ENCODE assay signal across 23 cellular contexts in the genomic region with DNA sequence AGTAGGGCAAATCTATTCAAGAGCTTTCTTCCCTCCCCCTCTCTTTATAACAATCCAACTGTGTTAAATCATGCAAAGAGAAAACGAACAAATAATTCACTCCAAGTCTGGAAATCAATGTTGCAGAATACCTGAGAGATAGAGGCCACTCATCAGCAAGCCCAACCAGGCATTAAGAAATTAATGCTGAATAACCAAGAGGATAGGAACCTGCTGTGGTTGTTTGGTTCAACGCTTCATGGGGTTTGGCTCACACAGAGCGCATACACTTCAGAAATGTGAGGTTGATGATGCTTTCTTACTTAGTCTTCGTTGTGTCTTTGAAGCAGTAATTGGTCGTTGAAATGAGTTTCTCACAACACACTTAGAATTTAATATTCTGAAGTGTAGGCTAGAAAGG.
"Had no signal": no experiment of that assay in that cellular context is flagged by ENCODE, and none has a peak within 500 bp of the region (broad histone marks: within the 10 kb centered on the region; RNA-seq: fewer than 3 reads in every experiment).

No MANE protein-coding gene starts in this region.

- DNase-seq: activated CD4-positive, alpha-beta T cell treated with anti-CD3 and anti-CD28 coated beads, Interleukin-2, amount 10 ng/mL, durations not matched to agents 7 days and 5 days; activated CD4-positive, CD25-positive, alpha-beta regulatory T cell treated with anti-CD3 and anti-CD28 coated beads, Interleukin-2, amount 50 U/mL, for 72 hours; activated CD8-positive, alpha-beta memory T cell treated with anti-CD3 and anti-CD28 coated beads, Interleukin-2, amount 10 ng/mL, durations not matched to agents 7 days and 5 days; activated CD8-positive, alpha-beta T cell treated with anti-CD3 and anti-CD28 coated beads for 36 hours; activated gamma-delta T cell treated with Interleukin-2 at 50 U/mL for 16 hours; aorta; effector memory CD4-positive, alpha-beta T cell; hippocampal formation; left ventricle myocardium superior; mammary epithelial cell; naive thymus-derived CD8-positive, alpha-beta T cell; ovary; right cardiac atrium; stimulated activated CD4-positive, alpha-beta T cell treated with anti-CD3 and anti-CD28 coated beads, Interleukin-1b, Interleukin-23, amount 100 ng/mL, for 48 hours; stimulated activated naive CD8-positive, alpha-beta T cell treated with anti-CD3 and anti-CD28 coated beads, Interleukin-15, amount 100 ng/mL, for 72 hours; T-cell; tibial artery had no signal

- H3K27ac ChIP-seq: neutrophil, ovary, prostate gland, tibial artery, VCaP had no signal

- H3K9me3 ChIP-seq: neutrophil, ovary, prostate gland, tibial artery had no signal

- H3K36me3 ChIP-seq: neutrophil, ovary, prostate gland, tibial artery had no signal

- H3K4me3 ChIP-seq: ovary, prostate gland, tibial artery had no signal

- H3K4me1 ChIP-seq: prostate gland, tibial artery had no signal

- ATAC-seq: activated CD8-positive, alpha-beta memory T cell treated with anti-CD3 and anti-CD28 coated beads, Interleukin-2, amount 10 ng/mL, durations not matched to agents 7 days and 5 days; activated CD8-positive, alpha-beta T cell treated with anti-CD3 and anti-CD28 coated beads for 36 hours; activated naive CD4-positive, alpha-beta T cell treated with anti-CD3 and anti-CD28 coated beads, Interleukin-2, amount 50 U/mL, for 72 hours; esophagus mucosa; left ventricle myocardium superior; naive thymus-derived CD8-positive, alpha-beta T cell; right cardiac atrium; stimulated activated effector memory CD8-positive, alpha-beta T cell treated with anti-CD3 and anti-CD28 coated beads, Interleukin-12 subunit alpha, Interleukin-12 subunit beta, amount 100 ng/mL, for 72 hours; stimulated activated naive CD8-positive, alpha-beta T cell treated with anti-CD3 and anti-CD28 coated beads, Interleukin-15, amount 100 ng/mL, for 72 hours; T-cell had no signal

- H3K27me3 ChIP-seq: neutrophil, ovary, tibial artery had no signal
